ENCODE assay signal across 30 cellular contexts in the genomic region with DNA sequence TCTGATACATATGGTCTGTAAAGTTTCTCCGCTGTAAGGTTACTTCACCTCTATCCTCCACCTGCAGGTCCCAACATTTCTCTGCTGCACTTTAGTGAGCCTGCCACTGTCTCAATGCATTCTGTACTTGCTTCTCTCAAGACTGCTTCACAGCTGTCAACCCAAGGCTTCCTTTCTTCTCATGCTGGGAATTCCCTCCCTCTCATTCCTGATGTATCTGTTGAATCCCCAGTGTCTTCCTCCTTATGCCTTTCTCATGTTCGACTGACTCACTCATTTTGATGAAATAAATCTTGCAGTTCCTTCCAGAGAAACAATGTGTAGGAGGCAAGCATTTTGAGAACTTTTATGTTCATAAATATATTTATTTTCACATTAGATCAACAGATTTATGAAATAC.
"Had no signal": no experiment of that assay in that cellular context is flagged by ENCODE, and none has a peak within 500 bp of the region (broad histone marks: within the 10 kb centered on the region; RNA-seq: fewer than 3 reads in every experiment).

No MANE protein-coding gene starts in this region.

- H3K4me3 ChIP-seq: adrenal gland, body of pancreas, breast epithelium had no signal

- H3K36me3 ChIP-seq: adrenal gland, brain microvascular endothelial cell, breast epithelium had no signal

- H3K4me1 ChIP-seq: adrenal gland, body of pancreas, breast epithelium had no signal

- H3K27me3 ChIP-seq: adrenal gland, body of pancreas, brain microvascular endothelial cell, breast epithelium had no signal

- H3K27ac ChIP-seq: adrenal gland, body of pancreas, brain microvascular endothelial cell, breast epithelium, VCaP had no signal

- DNase-seq: activated B cell treated with CpG ODN at 0.5 μM for 24 hours; activated CD4-positive, alpha-beta memory T cell treated with anti-CD3 and anti-CD28 coated beads for 36 hours; activated CD4-positive, alpha-beta T cell treated with anti-CD3 and anti-CD28 coated beads for 4 hours; activated CD4-positive, alpha-beta T cell treated with anti-CD3 and anti-CD28 coated beads, Interleukin-2, amount 10 ng/mL, durations not matched to agents 24 days and 14 days; activated CD4-positive, alpha-beta T cell treated with anti-CD3 and anti-CD28 coated beads, Interleukin-2, amount 50 U/mL, for 1 hour; activated CD4-positive, alpha-beta T cell treated with anti-CD3 and anti-CD28 coated beads, Interleukin-2, amount 50 U/mL, for 4 hours; activated CD4-positive, CD25-positive, alpha-beta regulatory T cell treated with anti-CD3 and anti-CD28 coated beads, Interleukin-2, amount 50 U/mL, for 72 hours; activated CD8-positive, alpha-beta memory T cell treated with anti-CD3 and anti-CD28 coated beads, Interleukin-2, amount 50 U/mL, for 4 hours; activated CD8-positive, alpha-beta T cell treated with anti-CD3 and anti-CD28 coated beads for 36 hours; activated effector memory CD4-positive, alpha-beta T cell treated with anti-CD3 and anti-CD28 coated beads, Interleukin-2, amount 50 U/mL, for 16 hours; activated gamma-delta T cell treated with Interleukin-2 at 50 U/mL for 16 hours; activated naive CD4-positive, alpha-beta T cell; activated naive CD4-positive, alpha-beta T cell treated with anti-CD3 and anti-CD28 coated beads for 36 hours; activated naive CD4-positive, alpha-beta T cell treated with anti-CD3 and anti-CD28 coated beads, Interleukin-2, amount 50 U/mL, for 16 hours; activated naive CD8-positive, alpha-beta T cell treated with anti-CD3 and anti-CD28 coated beads for 36 hours; activated T-cell treated with anti-CD3 and anti-CD28 coated beads for 4 hours; activated T-cell treated with anti-CD3 and anti-CD28 coated beads, Interleukin-2, amount 50 U/mL, for 1 hour; activated T-cell treated with anti-CD3 and anti-CD28 coated beads, Interleukin-2, amount 50 U/mL, for 4 hours; activated T-cell treated with anti-CD3 and anti-CD28 coated beads, Interleukin-2, amount 50 U/mL, for 72 hours; adrenal gland; amniotic stem cell; aorta; body of pancreas; brain microvascular endothelial cell; central memory CD4-positive, alpha-beta T cell; T-helper 1 cell; T-helper 2 cell; T-helper 9 cell had no signal

- H3K9me3 ChIP-seq: body of pancreas, breast epithelium had no signal
